In genomic region chr9:133054966-133055365, GRCh38 we compare ENCODE assay signal across 17 cellular contexts. TPM values are rescaled to one million over a fixed set of nuclear protein-coding genes. Genes with fewer than 3 reads are reported as not detected.
A peak's percentile ranks its signal among the peaks of the same experiment; 100 is the strongest.
DNase-seq lines count a peak whose midpoint lies in the region; ATAC-seq, FAIRE-seq and TF ChIP-seq lines count a peak whose summit lies in the region.
"Had no signal": no experiment of that assay in that cellular context is flagged by ENCODE, and none has a peak within 500 bp of the region (broad histone marks: within the 10 kb centered on the region; RNA-seq: fewer than 3 reads in every experiment).

No MANE protein-coding gene starts in this region.

- H3K27me3 Mint-ChIP-seq in stimulated activated memory B cell treated with anti-CD40 and anti-IgM and Interleukin-4, amounts not matched to agents 10 μg/mL and 1 μg/mL and 100 μg/mL, for 72 hours, result no peaks in the 10 kb centered on the region

- no peaks in the 10 kb centered on the region for H3K27me3 ChIP-seq in adipocyte (replicated peaks; ENCODE audit: control insufficient read depth, insufficient read depth, low read length)
- H3K27me3 ChIP-seq in pancreas, result no peaks in the 10 kb centered on the region
- H3K27me3 ChIP-seq: foreskin keratinocyte had no signal

- peaks cover 17% of the 10 kb centered on the region for H3K4me1 Mint-ChIP-seq in stimulated activated memory B cell treated with anti-CD40 and anti-IgM and Interleukin-4, amounts not matched to agents 10 μg/mL and 1 μg/mL and 100 μg/mL, for 72 hours

- WGBS in pancreas, 2 donors, result 24 to 33% methylated on average over 16 of the region's 16 CpGs

- H3K4me1 ChIP-seq in adipocyte (ENCODE audit: control insufficient read depth, insufficient read depth, low read length) (peaks cover 2% of the 10 kb centered on the region), pancreas (peaks cover 25 to 74% (median 55%) of the 10 kb centered on the region in 3 donors)

- ATAC-seq in Right ventricle myocardium inferior (peak; percentile 90), pancreas (peak; percentile 55 to 69 (median 66)), GM21528 (IDR thresholded peaks at IDR 0.05; ENCODE audit: low FRiP score, unreplicated experiment) (no peak)
- ATAC-seq in stimulated activated memory B cell treated with anti-CD40 and anti-IgM and Interleukin-4, amounts not matched to agents 10 μg/mL and 1 μg/mL and 100 μg/mL, for 72 hours, result no peak
- ATAC-seq: foreskin keratinocyte, mucosa of descending colon had no signal

- H3K9me3 ChIP-seq in adipocyte (ENCODE audit: control insufficient read depth, low read length), result no peaks in the 10 kb centered on the region
- no peaks in the 10 kb centered on the region for H3K9me3 ChIP-seq in pancreas
- H3K9me3 ChIP-seq: mucosa of descending colon had no signal

- no peak overlapping the region for H3K9ac ChIP-seq in adipocyte (ENCODE audit: low read length)

- no peak for TF ChIP-seq CTCF in pancreas (IDR thresholded peaks at IDR 0.05)

- H3K36me3 ChIP-seq in adipocyte (ENCODE audit: control insufficient read depth, insufficient read depth, low read length, severe bottlenecking) (peaks cover 68% of the 10 kb centered on the region), pancreas (peaks cover 0 to 22% (median 5%) of the 10 kb centered on the region in 3 donors)

- no peak for FAIRE-seq in pancreas (lab: Jason Lieb, UNC)
- FAIRE-seq: islet of Langerhans had no signal

- DNase-seq in Daoy (ENCODE audit: low read depth) (peak; percentile 34), adipocyte (ENCODE audit: low read depth) (peak; percentile 87), Right ventricle myocardium inferior (ENCODE audit: missing footprints) (peak; percentile 86), pancreas (peak; percentile 83 to 93 (median 90)), CD1c-positive myeloid dendritic cell (ENCODE audit: extremely low spot score) (no peak)
- DNase-seq in activated naive CD4-positive, alpha-beta T cell treated with anti-CD3 and anti-CD28 coated beads, Interleukin-2, amount 50 U/mL, for 16 hours, result no peak
- DNase-seq: dermis blood vessel endothelial cell, foreskin keratinocyte, GOT3, mucosa of descending colon, NCI-H187 treated with DMSO at 0.1 percent for 48 hours, NCI-H524 treated with DMSO at 0.1 percent for 48 hours, PC-9 had no signal

- H3K36me3 Mint-ChIP-seq in stimulated activated memory B cell treated with anti-CD40 and anti-IgM and Interleukin-4, amounts not matched to agents 10 μg/mL and 1 μg/mL and 100 μg/mL, for 72 hours, result peaks cover 82% of the 10 kb centered on the region

- H3K4me3 Mint-ChIP-seq in stimulated activated memory B cell treated with anti-CD40 and anti-IgM and Interleukin-4, amounts not matched to agents 10 μg/mL and 1 μg/mL and 100 μg/mL, for 72 hours, result no peak overlapping the region
- H3K4me3 Mint-ChIP-seq: CD14-positive monocyte had no signal

- no peak overlapping the region for H3K27ac Mint-ChIP-seq in stimulated activated memory B cell treated with anti-CD40 and anti-IgM and Interleukin-4, amounts not matched to agents 10 μg/mL and 1 μg/mL and 100 μg/mL, for 72 hours

- intact Hi-C loops in Right ventricle myocardium inferior (cut with DNase I), result loop anchor here (2.0 kb wide), 1 partner anchor 86 kb away; no protein-coding TSS in a partner anchor
- intact Hi-C loops in pancreas (cut with DNase I), result no loop called here

- H3K27ac ChIP-seq in pancreas, result peak overlapping the region; percentile 54 to 79 (median 66)
- H3K27ac ChIP-seq: foreskin keratinocyte, PC-9 had no signal

- H3K4me3 ChIP-seq in adipocyte (ENCODE audit: low read length), result no peak overlapping the region
- H3K4me3 ChIP-seq in pancreas, result peak overlapping the region in 1 of 4 donors; percentile 10
- H3K4me3 ChIP-seq: mucosa of descending colon, PC-9 had no signal

- no peaks in the 10 kb centered on the region for H3K9me3 Mint-ChIP-seq in stimulated activated memory B cell treated with anti-CD40 and anti-IgM and Interleukin-4, amounts not matched to agents 10 μg/mL and 1 μg/mL and 100 μg/mL, for 72 hours
- H3K9me3 Mint-ChIP-seq: CD14-positive monocyte had no signal

RNA-seq across cellular contexts. Expression of gene CEL, which starts 6.8 kb away (rescaled TPM):
- total RNA-seq in Daoy (2014; rRNA removed; shearing (Covaris generic)), result 0.18 and 0.29 TPM in 2 replicates
- total RNA-seq in Right ventricle myocardium inferior (7.7 TPM), pancreas (over 10,000 TPM; 11,290 to 24,413 (median 19,239) TPM)
- 1,000 to 10,000 TPM; 2,560 to 4,565 TPM for polyA plus RNA-seq in pancreas
- polyA plus RNA-seq: CD14-positive monocyte had no signal

RNA-seq across cellular contexts. Expression of gene GTF3C5, which starts 24.2 kb away (rescaled TPM):
- total RNA-seq in Daoy (2014; rRNA removed; shearing (Covaris generic)), result 118 and 133 TPM in 2 replicates
- total RNA-seq in Right ventricle myocardium inferior (58.0 TPM), pancreas (10 to 100 TPM; 17.4 to 33.0 (median 23.2) TPM)
- 10 to 100 TPM; 67.2 to 68.5 TPM for polyA plus RNA-seq in pancreas

Comparison
In these comparisons a context has a peak if more than half of its experiments do, and no peak if none do; other contexts are left out.
1. DNase-seq: peak in Daoy (single experiment), adipocyte (single experiment), Right ventricle myocardium inferior (single experiment) and pancreas (6 of 6); none in activated naive CD4-positive, alpha-beta T cell treated with anti-CD3 and anti-CD28 coated beads, Interleukin-2, amount 50 U/mL, for 16 hours (single experiment) and CD1c-positive myeloid dendritic cell (single experiment).
2. ATAC-seq: peak in Right ventricle myocardium inferior (single experiment) and pancreas (4 of 4); none in stimulated activated memory B cell treated with anti-CD40 and anti-IgM and Interleukin-4, amounts not matched to agents 10 μg/mL and 1 μg/mL and 100 μg/mL, for 72 hours (single experiment) and GM21528 (single experiment).
3. RNA of gene CEL, which starts 6.8 kb away (total RNA-seq): 11,290 to 24,413 TPM in pancreas; 7.7 TPM in Right ventricle myocardium inferior (single experiment) and 0.18 to 0.29 TPM in Daoy; every median in the first group is over 1,000 times any median in the second.